In the genomic region with DNA sequence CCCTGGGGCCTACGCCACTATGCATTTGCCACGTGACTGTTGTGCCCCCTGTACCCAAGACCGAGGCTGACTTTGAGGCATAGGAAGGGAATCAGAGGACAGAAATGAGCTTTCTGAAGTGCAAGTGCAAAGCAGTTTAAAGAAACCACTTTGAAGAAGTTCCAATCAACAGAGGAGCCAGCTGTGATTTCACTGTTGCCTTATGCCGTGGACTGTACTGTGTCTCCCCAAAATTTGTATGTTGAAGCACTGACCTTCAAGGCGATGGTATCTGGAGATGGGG, we compare ENCODE assay signal across 1 cellular context.
TF ChIP-seq lines count a peak whose summit lies in the region.

No MANE protein-coding gene starts in this region.

TF ChIP-seq in IMR-90, 13 proteins besides CTCF, POLR2A, EP300 and RAD21:
- TF ChIP-seq MAFK (IDR thresholded peaks at IDR 0.05; ENCODE audit: low read depth, low read length): no peak
- TF ChIP-seq RFX5 (IDR thresholded peaks at IDR 0.05; ENCODE audit: low read depth, low read length): no peak
- no peak for TF ChIP-seq SMC3 (IDR thresholded peaks at IDR 0.05; ENCODE audit: low read depth, low read length)
- no peak for TF ChIP-seq BHLHE40 (IDR thresholded peaks at IDR 0.05; ENCODE audit: low read depth, low read length)
- no peak for TF ChIP-seq CHD1 (IDR thresholded peaks at IDR 0.05; ENCODE audit: low read depth, low read length)
- TF ChIP-seq, protein P1, sequence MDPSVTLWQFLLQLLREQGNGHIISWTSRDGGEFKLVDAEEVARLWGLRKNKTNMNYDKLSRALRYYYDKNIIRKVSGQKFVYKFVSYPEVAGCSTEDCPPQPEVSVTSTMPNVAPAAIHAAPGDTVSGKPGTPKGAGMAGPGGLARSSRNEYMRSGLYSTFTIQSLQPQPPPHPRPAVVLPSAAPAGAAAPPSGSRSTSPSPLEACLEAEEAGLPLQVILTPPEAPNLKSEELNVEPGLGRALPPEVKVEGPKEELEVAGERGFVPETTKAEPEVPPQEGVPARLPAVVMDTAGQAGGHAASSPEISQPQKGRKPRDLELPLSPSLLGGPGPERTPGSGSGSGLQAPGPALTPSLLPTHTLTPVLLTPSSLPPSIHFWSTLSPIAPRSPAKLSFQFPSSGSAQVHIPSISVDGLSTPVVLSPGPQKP (IDR thresholded peaks at IDR 0.05; ENCODE audit: borderline replicate concordance, low read depth, low read length): no peak
- TF ChIP-seq NFE2L2 (IDR thresholded peaks at IDR 0.05; ENCODE audit: low read depth, low read length): no peak
- no peak for TF ChIP-seq RCOR1 (IDR thresholded peaks at IDR 0.05; ENCODE audit: insufficient replicate concordance, low read length)
- no peak for TF ChIP-seq MAZ (IDR thresholded peaks at IDR 0.05; ENCODE audit: borderline replicate concordance, low read depth, low read length)
- no peak for TF ChIP-seq FOS (IDR thresholded peaks at IDR 0.05; ENCODE audit: low read depth, low read length)
- TF ChIP-seq CEBPB (IDR thresholded peaks at IDR 0.05; ENCODE audit: low read depth, low read length): no peak
- TF ChIP-seq USF2 (IDR thresholded peaks at IDR 0.05; ENCODE audit: low read depth, low read length): no peak
- no peak for TF ChIP-seq MXI1 (IDR thresholded peaks at IDR 0.05; ENCODE audit: borderline replicate concordance, low read depth, low read length)
